17 cellular contexts compared by ENCODE assay signal in genomic region chr3:34140606-34141005, GRCh38.
"Had no signal": no experiment of that assay in that cellular context is flagged by ENCODE, and none has a peak within 500 bp of the region (broad histone marks: within the 10 kb centered on the region; RNA-seq: fewer than 3 reads in every experiment).

No MANE protein-coding gene starts in this region.

- H2AFZ ChIP-seq: parathyroid adenoma had no signal

- H3K27ac ChIP-seq: left ventricle myocardium inferior, neutrophil, parathyroid adenoma, transverse colon had no signal

- DNase-seq: activated CD4-positive, alpha-beta T cell treated with anti-CD3 and anti-CD28 coated beads, Interleukin-2, amount 10 ng/mL, durations not matched to agents 7 days and 5 days; activated CD8-positive, alpha-beta memory T cell treated with anti-CD3 and anti-CD28 coated beads, Interleukin-2, amount 50 U/mL, for 48 hours; activated gamma-delta T cell; activated naive CD8-positive, alpha-beta T cell treated with anti-CD3 and anti-CD28 coated beads for 36 hours; activated T-cell treated with anti-CD3 and anti-CD28 coated beads, Interleukin-2, amount 50 U/mL, for 72 hours; dermis blood vessel endothelial cell; effector memory CD8-positive, alpha-beta T cell; glutamatergic neuron; hypothalamus; left ventricle myocardium inferior; naive thymus-derived CD8-positive, alpha-beta T cell; stimulated activated CD4-positive, alpha-beta T cell treated with anti-CD3 and anti-CD28 coated beads, Interleukin-4, amount 100 ng/mL, for 24 hours; stimulated activated naive CD4-positive, alpha-beta T cell treated with Interleukin-2 at 50 U/mL for 16 hours; T-helper 2 cell; transverse colon had no signal

- H3K9ac ChIP-seq: parathyroid adenoma had no signal

- H3K27me3 ChIP-seq: neutrophil, transverse colon had no signal

- H3K36me3 ChIP-seq: left ventricle myocardium inferior, neutrophil, transverse colon had no signal

- H3K4me3 ChIP-seq: left ventricle myocardium inferior, transverse colon had no signal

- ATAC-seq: activated T-cell treated with anti-CD3 and anti-CD28 coated beads, Interleukin-2, amount 50 U/mL, for 72 hours; effector memory CD8-positive, alpha-beta T cell; naive thymus-derived CD8-positive, alpha-beta T cell had no signal

- H3K4me1 ChIP-seq: left ventricle myocardium inferior, parathyroid adenoma, transverse colon had no signal
